ENCODE assay signal across 1 cellular context in the genomic region with DNA sequence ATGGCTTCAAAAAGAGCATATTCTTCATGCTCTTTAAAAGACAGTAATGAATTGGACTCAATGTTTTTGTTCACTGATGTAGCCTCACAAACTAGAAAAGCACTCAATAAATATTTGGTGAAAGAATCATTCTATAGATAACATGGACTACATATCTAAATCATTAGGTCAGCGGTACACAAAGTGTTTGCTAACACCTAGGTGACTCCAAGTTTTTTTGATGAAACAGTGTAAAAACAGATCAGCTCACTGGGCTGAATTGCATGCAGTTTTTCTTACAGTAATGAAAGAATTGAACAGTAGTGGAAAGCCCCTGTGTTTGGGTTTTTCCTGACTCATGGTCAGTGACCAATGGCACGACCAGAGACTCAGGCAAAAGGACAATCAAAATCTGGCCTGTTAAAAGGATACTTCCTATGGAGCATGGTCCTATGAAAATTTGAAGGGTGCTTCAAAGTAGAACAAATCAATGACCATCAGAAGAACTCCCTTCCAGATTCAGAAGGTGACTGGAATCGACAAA.
TF ChIP-seq lines count a peak whose summit lies in the region.

No MANE protein-coding gene starts in this region.

TF ChIP-seq in GM12878, 131 proteins besides CTCF, POLR2A, EP300 and RAD21 (continued from another document):
- TF ChIP-seq, protein P1, sequence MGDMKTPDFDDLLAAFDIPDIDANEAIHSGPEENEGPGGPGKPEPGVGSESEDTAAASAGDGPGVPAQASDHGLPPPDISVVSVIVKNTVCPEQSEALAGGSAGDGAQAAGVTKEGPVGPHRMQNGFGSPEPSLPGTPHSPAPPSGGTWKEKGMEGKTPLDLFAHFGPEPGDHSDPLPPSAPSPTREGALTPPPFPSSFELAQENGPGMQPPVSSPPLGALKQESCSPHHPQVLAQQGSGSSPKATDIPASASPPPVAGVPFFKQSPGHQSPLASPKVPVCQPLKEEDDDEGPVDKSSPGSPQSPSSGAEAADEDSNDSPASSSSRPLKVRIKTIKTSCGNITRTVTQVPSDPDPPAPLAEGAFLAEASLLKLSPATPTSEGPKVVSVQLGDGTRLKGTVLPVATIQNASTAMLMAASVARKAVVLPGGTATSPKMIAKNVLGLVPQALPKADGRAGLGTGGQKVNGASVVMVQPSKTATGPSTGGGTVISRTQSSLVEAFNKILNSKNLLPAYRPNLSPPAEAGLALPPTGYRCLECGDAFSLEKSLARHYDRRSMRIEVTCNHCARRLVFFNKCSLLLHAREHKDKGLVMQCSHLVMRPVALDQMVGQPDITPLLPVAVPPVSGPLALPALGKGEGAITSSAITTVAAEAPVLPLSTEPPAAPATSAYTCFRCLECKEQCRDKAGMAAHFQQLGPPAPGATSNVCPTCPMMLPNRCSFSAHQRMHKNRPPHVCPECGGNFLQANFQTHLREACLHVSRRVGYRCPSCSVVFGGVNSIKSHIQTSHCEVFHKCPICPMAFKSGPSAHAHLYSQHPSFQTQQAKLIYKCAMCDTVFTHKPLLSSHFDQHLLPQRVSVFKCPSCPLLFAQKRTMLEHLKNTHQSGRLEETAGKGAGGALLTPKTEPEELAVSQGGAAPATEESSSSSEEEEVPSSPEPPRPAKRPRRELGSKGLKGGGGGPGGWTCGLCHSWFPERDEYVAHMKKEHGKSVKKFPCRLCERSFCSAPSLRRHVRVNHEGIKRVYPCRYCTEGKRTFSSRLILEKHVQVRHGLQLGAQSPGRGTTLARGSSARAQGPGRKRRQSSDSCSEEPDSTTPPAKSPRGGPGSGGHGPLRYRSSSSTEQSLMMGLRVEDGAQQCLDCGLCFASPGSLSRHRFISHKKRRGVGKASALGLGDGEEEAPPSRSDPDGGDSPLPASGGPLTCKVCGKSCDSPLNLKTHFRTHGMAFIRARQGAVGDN (IDR thresholded peaks at IDR 0.05) = 0 out of 2 replicates have a peak, but pooled peaks have one; percentile 36
- TF ChIP-seq, protein P2, sequence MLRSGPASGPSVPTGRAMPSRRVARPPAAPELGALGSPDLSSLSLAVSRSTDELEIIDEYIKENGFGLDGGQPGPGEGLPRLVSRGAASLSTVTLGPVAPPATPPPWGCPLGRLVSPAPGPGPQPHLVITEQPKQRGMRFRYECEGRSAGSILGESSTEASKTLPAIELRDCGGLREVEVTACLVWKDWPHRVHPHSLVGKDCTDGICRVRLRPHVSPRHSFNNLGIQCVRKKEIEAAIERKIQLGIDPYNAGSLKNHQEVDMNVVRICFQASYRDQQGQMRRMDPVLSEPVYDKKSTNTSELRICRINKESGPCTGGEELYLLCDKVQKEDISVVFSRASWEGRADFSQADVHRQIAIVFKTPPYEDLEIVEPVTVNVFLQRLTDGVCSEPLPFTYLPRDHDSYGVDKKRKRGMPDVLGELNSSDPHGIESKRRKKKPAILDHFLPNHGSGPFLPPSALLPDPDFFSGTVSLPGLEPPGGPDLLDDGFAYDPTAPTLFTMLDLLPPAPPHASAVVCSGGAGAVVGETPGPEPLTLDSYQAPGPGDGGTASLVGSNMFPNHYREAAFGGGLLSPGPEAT (IDR thresholded peaks at IDR 0.05; ENCODE audit: low read depth) = peak; percentile 32; the same call in 1 of the 2 replicates
- TF ChIP-seq KLF5 (IDR thresholded peaks at IDR 0.05; ENCODE audit: partially characterized antibody) = no peak
